1 cellular context compared by ENCODE assay signal in the genomic region with DNA sequence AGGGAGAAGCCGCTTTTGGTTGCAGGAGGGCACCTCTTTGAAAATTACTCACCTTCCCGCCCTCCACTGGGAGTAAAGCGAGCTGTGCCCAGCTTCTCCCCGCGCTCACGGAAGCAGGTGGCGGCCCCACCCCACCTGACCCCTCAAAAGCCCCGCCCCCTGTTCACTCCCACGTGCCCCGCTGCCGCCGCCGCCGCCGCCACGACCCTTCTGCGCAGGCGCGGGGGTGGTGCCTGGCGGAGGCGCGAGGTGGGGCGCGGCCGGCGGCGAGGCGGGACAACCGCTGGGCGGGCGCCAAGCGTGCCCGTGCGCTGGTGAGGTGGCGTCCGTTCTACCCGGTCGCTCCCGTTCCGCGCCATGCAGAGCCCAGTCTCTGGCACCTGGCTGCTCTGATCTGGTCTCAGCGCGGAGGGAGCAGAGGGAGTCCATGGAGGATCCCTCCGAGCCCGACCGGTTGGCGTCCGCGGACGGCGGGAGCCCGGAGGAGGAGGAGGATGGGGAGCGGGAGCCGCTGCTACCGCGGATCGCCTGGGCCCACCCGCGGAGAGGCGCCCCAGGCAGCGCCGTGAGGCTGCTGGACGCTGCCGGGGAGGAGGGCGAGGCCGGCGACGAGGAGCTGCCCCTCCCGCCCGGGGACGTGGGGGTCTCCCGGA.
A peak's percentile ranks its signal among the peaks of the same experiment; 100 is the strongest.
TF ChIP-seq lines count a peak whose summit lies in the region.

Gene PI4K2B (plus strand): TSS at position 297 of the 653 bp plus-strand sequence. CDS start 131 bp downstream, at position 428.

TF ChIP-seq in K562, 482 proteins besides CTCF, POLR2A, EP300 and RAD21 (continued from another document and continues in another):
- TF ChIP-seq, protein P1, sequence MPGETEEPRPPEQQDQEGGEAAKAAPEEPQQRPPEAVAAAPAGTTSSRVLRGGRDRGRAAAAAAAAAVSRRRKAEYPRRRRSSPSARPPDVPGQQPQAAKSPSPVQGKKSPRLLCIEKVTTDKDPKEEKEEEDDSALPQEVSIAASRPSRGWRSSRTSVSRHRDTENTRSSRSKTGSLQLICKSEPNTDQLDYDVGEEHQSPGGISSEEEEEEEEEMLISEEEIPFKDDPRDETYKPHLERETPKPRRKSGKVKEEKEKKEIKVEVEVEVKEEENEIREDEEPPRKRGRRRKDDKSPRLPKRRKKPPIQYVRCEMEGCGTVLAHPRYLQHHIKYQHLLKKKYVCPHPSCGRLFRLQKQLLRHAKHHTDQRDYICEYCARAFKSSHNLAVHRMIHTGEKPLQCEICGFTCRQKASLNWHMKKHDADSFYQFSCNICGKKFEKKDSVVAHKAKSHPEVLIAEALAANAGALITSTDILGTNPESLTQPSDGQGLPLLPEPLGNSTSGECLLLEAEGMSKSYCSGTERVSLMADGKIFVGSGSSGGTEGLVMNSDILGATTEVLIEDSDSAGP (CRISPR knock-in tag; IDR thresholded peaks at IDR 0.05), result no peak
- 0 out of 2 replicates have a peak, but pooled peaks have one; percentile 45 for TF ChIP-seq RUNX1 (IDR thresholded peaks at IDR 0.05; ENCODE audit: low read depth)
- TF ChIP-seq TCF15 (CRISPR knock-in tag; IDR thresholded peaks at IDR 0.05), result no peak
- no peak for TF ChIP-seq MITF (IDR thresholded peaks at IDR 0.05)
- TF ChIP-seq NFE2 (IDR thresholded peaks at IDR 0.05; ENCODE audit: low read depth), result no peak
- peak; percentile 37; the same call in 1 of the 2 replicates for TF ChIP-seq ZNF592 (IDR thresholded peaks at IDR 0.05)
- no peak for TF ChIP-seq ATF4 (CRISPR knock-in tag; IDR thresholded peaks at IDR 0.05)
- no peak for TF ChIP-seq ZKSCAN3 (CRISPR knock-in tag; IDR thresholded peaks at IDR 0.05)
- TF ChIP-seq ZNF217 (CRISPR knock-in tag; IDR thresholded peaks at IDR 0.05), result no peak
- no peak for TF ChIP-seq PHB (CRISPR knock-in tag; IDR thresholded peaks at IDR 0.05)
- TF ChIP-seq, protein P2, sequence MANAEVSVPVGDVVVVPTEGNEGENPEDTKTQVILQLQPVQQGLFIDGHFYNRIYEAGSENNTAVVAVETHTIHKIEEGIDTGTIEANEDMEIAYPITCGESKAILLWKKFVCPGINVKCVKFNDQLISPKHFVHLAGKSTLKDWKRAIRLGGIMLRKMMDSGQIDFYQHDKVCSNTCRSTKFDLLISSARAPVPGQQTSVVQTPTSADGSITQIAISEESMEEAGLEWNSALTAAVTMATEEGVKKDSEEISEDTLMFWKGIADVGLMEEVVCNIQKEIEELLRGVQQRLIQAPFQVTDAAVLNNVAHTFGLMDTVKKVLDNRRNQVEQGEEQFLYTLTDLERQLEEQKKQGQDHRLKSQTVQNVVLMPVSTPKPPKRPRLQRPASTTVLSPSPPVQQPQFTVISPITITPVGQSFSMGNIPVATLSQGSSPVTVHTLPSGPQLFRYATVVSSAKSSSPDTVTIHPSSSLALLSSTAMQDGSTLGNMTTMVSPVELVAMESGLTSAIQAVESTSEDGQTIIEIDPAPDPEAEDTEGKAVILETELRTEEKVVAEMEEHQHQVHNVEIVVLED (CRISPR knock-in tag; IDR thresholded peaks at IDR 0.05), result peak; percentile 55
- no peak for TF ChIP-seq ELF4 (CRISPR knock-in tag; IDR thresholded peaks at IDR 0.05)
- TF ChIP-seq, protein P3, sequence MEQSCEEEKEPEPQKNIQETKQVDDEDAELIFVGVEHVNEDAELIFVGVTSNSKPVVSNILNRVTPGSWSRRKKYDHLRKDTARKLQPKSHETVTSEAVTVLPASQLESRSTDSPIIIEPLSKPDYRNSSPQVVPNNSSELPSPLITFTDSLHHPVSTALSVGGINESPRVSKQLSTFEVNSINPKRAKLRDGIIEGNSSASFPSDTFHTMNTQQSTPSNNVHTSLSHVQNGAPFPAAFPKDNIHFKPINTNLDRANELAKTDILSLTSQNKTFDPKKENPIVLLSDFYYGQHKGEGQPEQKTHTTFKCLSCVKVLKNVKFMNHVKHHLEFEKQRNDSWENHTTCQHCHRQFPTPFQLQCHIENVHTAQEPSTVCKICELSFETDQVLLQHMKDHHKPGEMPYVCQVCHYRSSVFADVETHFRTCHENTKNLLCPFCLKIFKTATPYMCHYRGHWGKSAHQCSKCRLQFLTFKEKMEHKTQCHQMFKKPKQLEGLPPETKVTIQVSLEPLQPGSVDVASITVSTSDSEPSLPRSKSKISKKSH (CRISPR knock-in tag; IDR thresholded peaks at IDR 0.05), result no peak
- no peak for TF ChIP-seq SREBF1 (IDR thresholded peaks at IDR 0.05; ENCODE audit: borderline replicate concordance, low read depth, low read length)
- no peak for TF ChIP-seq DNMT1 (IDR thresholded peaks at IDR 0.05)
- no peak for TF ChIP-seq FOXM1 (IDR thresholded peaks at IDR 0.05; ENCODE audit: low read depth)
- 0 out of 2 replicates have a peak, but pooled peaks have one; percentile 82 for TF ChIP-seq FOXM1 (CRISPR knock-in tag; IDR thresholded peaks at IDR 0.05; ENCODE audit: low read depth)
- no peak for TF ChIP-seq MED1 (CRISPR knock-in tag; IDR thresholded peaks at IDR 0.05; ENCODE audit: borderline replicate concordance)
- TF ChIP-seq ZNF699 (CRISPR knock-in tag; IDR thresholded peaks at IDR 0.05; ENCODE audit: insufficient replicate concordance), result no peak
- no peak for TF ChIP-seq ZNF24 (IDR thresholded peaks at IDR 0.05)
- TF ChIP-seq MXD1 (CRISPR knock-in tag; IDR thresholded peaks at IDR 0.05; ENCODE audit: borderline replicate concordance, poor library complexity, severe bottlenecking), result no peak
- TF ChIP-seq ZEB2 (IDR thresholded peaks at IDR 0.05), result no peak
- no peak for TF ChIP-seq BACH1 (tag; IDR thresholded peaks at IDR 0.05)
- TF ChIP-seq SMARCA4 (IDR thresholded peaks at IDR 0.05), result no peak
- TF ChIP-seq SNAPC5 (CRISPR knock-in tag; IDR thresholded peaks at IDR 0.05), result no peak
- TF ChIP-seq TFAP4 (CRISPR knock-in tag; IDR thresholded peaks at IDR 0.05; ENCODE audit: borderline replicate concordance), result peak; percentile 65
- no peak for TF ChIP-seq ZNF507 (tag; conservative IDR thresholded peaks at IDR 0.05)
- no peak; the same call in 1 of the 2 replicates for TF ChIP-seq MYC (IDR thresholded peaks at IDR 0.05; ENCODE audit: low read depth, low read length)
- TF ChIP-seq MYC (CRISPR knock-in tag; IDR thresholded peaks at IDR 0.05; ENCODE audit: borderline replicate concordance, low read depth), result no peak
- TF ChIP-seq PRMT5 (CRISPR knock-in tag; IDR thresholded peaks at IDR 0.05), result no peak
- TF ChIP-seq ZNF830 (CRISPR knock-in tag; IDR thresholded peaks at IDR 0.05), result no peak
- TF ChIP-seq IRF1 (CRISPR knock-in tag; IDR thresholded peaks at IDR 0.05; ENCODE audit: borderline replicate concordance), result no peak
- TF ChIP-seq HDAC3 (IDR thresholded peaks at IDR 0.05; ENCODE audit: borderline replicate concordance, partially characterized antibody), result no peak
- TF ChIP-seq PPARD (CRISPR knock-in tag; IDR thresholded peaks at IDR 0.05), result no peak
- no peak for TF ChIP-seq GTF2A2 (tag; IDR thresholded peaks at IDR 0.05)
- TF ChIP-seq, protein P4, sequence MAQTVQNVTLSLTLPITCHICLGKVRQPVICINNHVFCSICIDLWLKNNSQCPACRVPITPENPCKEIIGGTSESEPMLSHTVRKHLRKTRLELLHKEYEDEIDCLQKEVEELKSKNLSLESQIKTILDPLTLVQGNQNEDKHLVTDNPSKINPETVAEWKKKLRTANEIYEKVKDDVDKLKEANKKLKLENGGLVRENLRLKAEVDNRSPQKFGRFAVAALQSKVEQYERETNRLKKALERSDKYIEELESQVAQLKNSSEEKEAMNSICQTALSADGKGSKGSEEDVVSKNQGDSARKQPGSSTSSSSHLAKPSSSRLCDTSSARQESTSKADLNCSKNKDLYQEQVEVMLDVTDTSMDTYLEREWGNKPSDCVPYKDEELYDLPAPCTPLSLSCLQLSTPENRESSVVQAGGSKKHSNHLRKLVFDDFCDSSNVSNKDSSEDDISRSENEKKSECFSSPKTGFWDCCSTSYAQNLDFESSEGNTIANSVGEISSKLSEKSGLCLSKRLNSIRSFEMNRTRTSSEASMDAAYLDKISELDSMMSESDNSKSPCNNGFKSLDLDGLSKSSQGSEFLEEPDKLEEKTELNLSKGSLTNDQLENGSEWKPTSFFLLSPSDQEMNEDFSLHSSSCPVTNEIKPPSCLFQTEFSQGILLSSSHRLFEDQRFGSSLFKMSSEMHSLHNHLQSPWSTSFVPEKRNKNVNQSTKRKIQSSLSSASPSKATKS (CRISPR knock-in tag; IDR thresholded peaks at IDR 0.05), result no peak
- TF ChIP-seq, protein P5, sequence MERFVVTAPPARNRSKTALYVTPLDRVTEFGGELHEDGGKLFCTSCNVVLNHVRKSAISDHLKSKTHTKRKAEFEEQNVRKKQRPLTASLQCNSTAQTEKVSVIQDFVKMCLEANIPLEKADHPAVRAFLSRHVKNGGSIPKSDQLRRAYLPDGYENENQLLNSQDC (CRISPR knock-in tag; IDR thresholded peaks at IDR 0.05), result no peak
- no peak for TF ChIP-seq MCM2 (IDR thresholded peaks at IDR 0.05; ENCODE audit: low read depth)
- no peak for TF ChIP-seq ETV1 (tag; conservative IDR thresholded peaks at IDR 0.05; ENCODE audit: low read depth)
- no peak for TF ChIP-seq SMC3 (conservative IDR thresholded peaks at IDR 0.05; ENCODE audit: insufficient read depth, low read depth, low read length)
- TF ChIP-seq SNIP1 (IDR thresholded peaks at IDR 0.05; ENCODE audit: low read depth), result no peak
- TF ChIP-seq HMG20B (CRISPR knock-in tag; IDR thresholded peaks at IDR 0.05), result no peak
